1 cellular context compared by ENCODE assay signal in the genomic region with DNA sequence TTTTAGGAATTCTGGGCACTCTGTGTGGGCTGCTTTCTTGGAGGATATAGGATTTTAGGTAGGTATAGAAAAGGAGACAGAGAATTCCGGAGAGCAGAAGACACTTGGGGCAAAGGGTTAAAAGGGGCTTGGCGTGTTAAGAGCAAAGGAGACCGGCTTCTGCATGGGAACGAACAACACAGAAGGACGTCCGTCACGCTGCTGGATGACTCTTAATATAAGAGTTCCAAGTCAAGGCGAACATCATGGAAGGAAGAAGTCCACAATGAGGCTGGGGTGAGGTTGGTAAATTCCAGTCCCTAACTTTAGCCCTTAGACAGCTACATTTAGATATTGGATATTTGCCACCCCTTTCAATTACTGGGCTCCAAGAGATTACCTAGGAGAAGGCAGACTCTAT.
TF ChIP-seq lines count a peak whose summit lies in the region.

No MANE protein-coding gene starts in this region.

TF ChIP-seq in GM23338, 12 proteins besides CTCF, POLR2A, EP300 and RAD21 (continued from another document):
- no peak for TF ChIP-seq STAT1 (IDR thresholded peaks at IDR 0.05; ENCODE audit: unreplicated experiment)
